Comparison of ENCODE assay signal across 8 cellular contexts in genomic region chr11:9090488-9091043, GRCh38. TPM values are rescaled to one million over a fixed set of nuclear protein-coding genes. Genes with fewer than 3 reads are reported as not detected.
DNase-seq lines count a peak whose midpoint lies in the region; ATAC-seq and TF ChIP-seq lines count a peak whose summit lies in the region.

No MANE protein-coding gene starts in this region.

- no peak for TF ChIP-seq CTCF in WERI-Rb-1 (IDR thresholded peaks at IDR 0.05; ENCODE audit: low read depth, low read length)
- TF ChIP-seq CTCF in glutamatergic neuron (IDR thresholded peaks at IDR 0.05; ENCODE audit: partially characterized antibody, unreplicated experiment), result no peak

- H3K9me3 ChIP-seq in ES-I3 (ENCODE audit: control insufficient read depth, insufficient read depth, low read length) (no peaks in the 10 kb centered on the region), WERI-Rb-1 (ENCODE audit: severe bottlenecking) (no peaks in the 10 kb centered on the region)

- peaks cover 10% of the 10 kb centered on the region for H3K4me1 ChIP-seq in ES-I3 (ENCODE audit: insufficient read depth, low read length)

- H3K27ac ChIP-seq in WERI-Rb-1, result no peak overlapping the region

- peak overlapping the region; percentile 59; the same call in 1 of the 2 replicates for H3K9ac ChIP-seq in ES-I3 (ENCODE audit: low read depth, low read length)

- H3K4me3 ChIP-seq in WERI-Rb-1 (ENCODE audit: low read depth, low read length), result peak overlapping the region; percentile 57
- peak overlapping the region; percentile 46 for H3K4me3 ChIP-seq in skeletal muscle cell (ENCODE audit: low read depth, low read length)

- peaks cover 21% of the 10 kb centered on the region for H3K27me3 Mint-ChIP-seq in glutamatergic neuron (ENCODE audit: unreplicated experiment)

- DNase-seq in WERI-Rb-1 (no peak), glutamatergic neuron (no peak), skeletal muscle cell (ENCODE audit: low read depth) (no peak), NCI-H146 (lab: John Stamatoyannopoulos, UW) (no peak), NCI-H2227 treated with DMSO at 0.1 percent for 48 hours (lab: John Stamatoyannopoulos, UW) (no peak)
- no peak for DNase-seq in effector CD8-positive, alpha-beta T cell (lab: John Stamatoyannopoulos, UW)

- H3K27ac Mint-ChIP-seq in glutamatergic neuron (ENCODE audit: unreplicated experiment), result peak overlapping the region; percentile 17

- H3K4me3 Mint-ChIP-seq in glutamatergic neuron (ENCODE audit: unreplicated experiment), result peak overlapping the region; percentile 85

- H3K36me3 Mint-ChIP-seq in glutamatergic neuron (ENCODE audit: unreplicated experiment), result peaks cover 10% of the 10 kb centered on the region

- peaks cover 3% of the 10 kb centered on the region for H3K27me3 ChIP-seq in WERI-Rb-1 (ENCODE audit: insufficient read depth, low read depth, severe bottlenecking)

- no peak for ATAC-seq in HG02610 (IDR thresholded peaks at IDR 0.05; ENCODE audit: unreplicated experiment)

- H3K9me3 Mint-ChIP-seq in glutamatergic neuron (ENCODE audit: unreplicated experiment), result peaks cover 2% of the 10 kb centered on the region

- peaks cover 16% of the 10 kb centered on the region for H3K4me1 Mint-ChIP-seq in glutamatergic neuron (ENCODE audit: low read depth, unreplicated experiment)

- H3K36me3 ChIP-seq in ES-I3 (ENCODE audit: insufficient read depth, low read length) (no peaks in the 10 kb centered on the region), WERI-Rb-1 (no peaks in the 10 kb centered on the region)

RNA-seq across cellular contexts. Expression of gene SCUBE2, which starts 0.8 kb away (rescaled TPM):
- 2.5 TPM for total RNA-seq in glutamatergic neuron (ENCODE audit: unreplicated experiment)
